ENCODE assay signal across 9 cellular contexts in the genomic region with DNA sequence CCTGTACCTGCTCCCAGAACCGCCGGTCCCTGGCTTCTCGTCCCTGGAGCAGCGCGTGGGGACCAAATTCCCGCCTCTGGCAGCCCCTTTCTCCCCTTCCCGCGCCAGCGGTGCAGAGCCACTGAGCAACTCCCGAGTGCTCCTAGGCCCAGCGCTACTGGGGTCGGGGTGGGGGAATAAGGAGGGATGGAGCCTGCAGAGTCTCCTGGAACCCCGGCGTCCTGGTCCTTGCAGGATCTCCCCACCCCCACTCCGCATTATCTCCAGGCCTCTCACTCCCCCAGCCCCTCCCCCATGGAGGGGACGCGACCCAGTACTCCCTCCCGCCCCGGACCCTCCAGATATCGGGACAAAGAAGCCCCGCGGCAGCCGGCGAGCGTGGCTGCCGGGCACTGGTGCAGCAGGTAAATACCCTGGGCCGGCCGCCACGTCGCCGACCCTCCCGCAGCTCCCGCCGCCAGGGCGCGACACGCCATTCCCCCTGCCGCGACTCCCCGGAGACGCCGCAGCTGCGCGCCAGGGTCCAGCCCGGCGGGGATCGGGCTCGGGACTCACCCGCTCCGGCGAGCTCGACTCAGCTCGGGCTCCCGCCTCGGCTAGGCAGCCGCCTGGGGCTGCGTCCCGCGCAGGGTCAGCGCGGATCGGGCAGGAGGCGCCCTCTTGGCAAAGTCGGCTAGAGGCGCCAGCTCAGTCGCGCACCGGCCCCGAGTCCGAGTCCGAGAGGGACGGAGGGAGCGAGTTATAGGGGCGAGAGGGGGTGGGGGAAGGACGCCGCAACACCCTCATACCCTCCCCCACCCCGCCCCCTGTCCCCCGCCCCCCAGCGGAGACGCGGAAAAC. TPM values are rescaled to one million over a fixed set of nuclear protein-coding genes. Genes with fewer than 3 reads are reported as not detected.
DNase-seq lines count a peak whose midpoint lies in the region; ATAC-seq and TF ChIP-seq lines count a peak whose summit lies in the region.
"Had no signal": no experiment of that assay in that cellular context is flagged by ENCODE, and none has a peak within 500 bp of the region (broad histone marks: within the 10 kb centered on the region; RNA-seq: fewer than 3 reads in every experiment).

No MANE protein-coding gene starts in this region.

- peaks cover 27% of the 10 kb centered on the region for H3K27me3 ChIP-seq in neural progenitor cell

- no peaks in the 10 kb centered on the region for H3K36me3 ChIP-seq in neural progenitor cell

- DNase-seq in NCI-H146 (lab: John Stamatoyannopoulos, UW) (peak; percentile 23), NCI-H146 treated with DMSO at 0.1 percent for 48 hours (lab: John Stamatoyannopoulos, UW; ENCODE audit: unreplicated experiment) (no peak), T-helper 17 cell (no peak), fibroblast of peridontal ligament (ENCODE audit: extremely low read depth) (peak; percentile 13), neural progenitor cell (ENCODE audit: low spot score) (peak; percentile 75), NCI-H1048 (lab: John Stamatoyannopoulos, UW) (no peak)
- DNase-seq: naive B cell had no signal

- peaks cover 56% of the 10 kb centered on the region for H3K4me1 ChIP-seq in neural progenitor cell

- ATAC-seq in T-helper 17 cell = peak; percentile 41
- ATAC-seq in GM19455 (IDR thresholded peaks at IDR 0.05; ENCODE audit: unreplicated experiment) = no peak
- ATAC-seq in HG03520 (IDR thresholded peaks at IDR 0.05; ENCODE audit: unreplicated experiment) = no peak

- peak overlapping the region; percentile 93 for H2AFZ ChIP-seq in neural progenitor cell (replicated peaks)

- H3K27ac Mint-ChIP-seq in T-helper 17 cell = no peak overlapping the region
- no peak overlapping the region for H3K27ac Mint-ChIP-seq in neural progenitor cell

- peak overlapping the region; percentile 98 for H3K4me2 ChIP-seq in neural progenitor cell

- H3F3A ChIP-seq in neural progenitor cell (ENCODE audit: low read depth) = peaks cover 34% of the 10 kb centered on the region

- H3K36me3 Mint-ChIP-seq in T-helper 17 cell (ENCODE audit: low read depth) = peaks cover 6% of the 10 kb centered on the region
- no peaks in the 10 kb centered on the region for H3K36me3 Mint-ChIP-seq in neural progenitor cell

- H3K4me1 Mint-ChIP-seq in T-helper 17 cell (peaks cover 3% of the 10 kb centered on the region), neural progenitor cell (peaks cover 25% of the 10 kb centered on the region)

- no peaks in the 10 kb centered on the region for H3K9me3 Mint-ChIP-seq in neural progenitor cell

- peaks cover 3% of the 10 kb centered on the region for H3K9me3 ChIP-seq in T-helper 17 cell (ENCODE audit: control insufficient read depth, low read length, poor library complexity, severe bottlenecking)
- H3K9me3 ChIP-seq in neural progenitor cell (ENCODE audit: low read depth) = no peaks in the 10 kb centered on the region

- peak overlapping the region; percentile 97 for H3K4me3 ChIP-seq in neural progenitor cell

- H3K27me3 Mint-ChIP-seq in T-helper 17 cell = peaks cover 83% of the 10 kb centered on the region
- peaks cover 38% of the 10 kb centered on the region for H3K27me3 Mint-ChIP-seq in neural progenitor cell (ENCODE audit: insufficient read depth, low read depth)

- no peak overlapping the region for H3K27ac ChIP-seq in neural progenitor cell

- peak overlapping the region; percentile 17 for H3K9ac ChIP-seq in neural progenitor cell

- peaks cover 53% of the 10 kb centered on the region for H3K79me2 ChIP-seq in neural progenitor cell (ENCODE audit: low read depth)

- H3K4me3 Mint-ChIP-seq in T-helper 17 cell (peak overlapping the region; percentile 84), neural progenitor cell (peak overlapping the region; percentile 84)

- peaks cover 64% of the 10 kb centered on the region for H4K20me1 ChIP-seq in neural progenitor cell (ENCODE audit: low read depth)

- TF ChIP-seq CTCF in neural progenitor cell (IDR thresholded peaks at IDR 0.05) = no peak

RNA-seq across cellular contexts. Expression of a gene that starts 1.2 kb away (rescaled TPM):
- total RNA-seq in T-helper 17 cell (under 1 TPM in 1 of 2 donors, not detected in 1; 0.10 TPM), neural progenitor cell (ENCODE audit: low replicate concordance) (8.1 and 13.6 TPM in 2 replicates)

Comparison
In these comparisons a context has a peak if more than half of its experiments do, and no peak if none do; other contexts are left out.
1. DNase-seq: peak in NCI-H146 (single experiment), fibroblast of peridontal ligament (single experiment) and neural progenitor cell (single experiment); none in NCI-H146 treated with DMSO at 0.1 percent for 48 hours (single experiment), T-helper 17 cell (0 of 3) and NCI-H1048 (single experiment).